ENCODE assay signal across 8 cellular contexts in the genomic region with DNA sequence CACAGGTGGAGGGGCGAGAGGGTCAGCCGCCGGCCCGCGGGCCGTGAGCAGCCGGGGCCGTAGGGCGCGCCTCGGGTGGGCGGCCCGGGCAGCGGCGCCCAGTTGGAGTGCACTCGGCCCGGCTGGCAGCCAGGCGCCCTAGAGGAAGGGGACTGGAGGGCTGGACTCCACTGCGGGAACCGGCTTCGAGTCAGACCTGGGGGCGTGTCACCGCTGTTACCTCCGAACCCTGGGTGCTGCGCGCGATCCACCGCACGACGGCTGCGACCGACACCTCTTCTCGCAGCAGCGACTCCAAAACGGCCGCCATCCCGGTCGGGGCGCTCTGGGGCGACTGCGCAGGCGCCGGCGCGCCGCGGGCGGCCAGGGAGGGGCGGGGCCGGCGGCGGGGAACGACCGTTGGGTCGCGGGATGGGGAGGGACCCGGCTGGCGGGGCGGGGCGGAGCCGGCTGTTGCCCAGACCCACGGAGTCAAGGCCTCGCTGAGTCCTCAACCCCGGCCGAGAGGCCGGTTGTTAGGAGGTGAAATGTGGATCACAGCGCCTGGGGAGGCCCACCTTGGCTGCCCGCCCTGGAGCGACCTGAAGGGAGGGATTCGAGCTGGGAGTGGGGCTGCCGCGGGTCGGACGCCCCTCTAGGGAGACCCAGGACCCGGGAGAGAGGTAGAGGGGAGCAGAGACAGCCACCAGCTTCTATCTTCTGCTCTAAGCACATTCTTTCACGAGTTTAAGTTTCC. TPM values are rescaled to one million over a fixed set of nuclear protein-coding genes. Genes with fewer than 3 reads are reported as not detected.
DNase-seq lines count a peak whose midpoint lies in the region; ATAC-seq and TF ChIP-seq lines count a peak whose summit lies in the region.

A gene with protein sequence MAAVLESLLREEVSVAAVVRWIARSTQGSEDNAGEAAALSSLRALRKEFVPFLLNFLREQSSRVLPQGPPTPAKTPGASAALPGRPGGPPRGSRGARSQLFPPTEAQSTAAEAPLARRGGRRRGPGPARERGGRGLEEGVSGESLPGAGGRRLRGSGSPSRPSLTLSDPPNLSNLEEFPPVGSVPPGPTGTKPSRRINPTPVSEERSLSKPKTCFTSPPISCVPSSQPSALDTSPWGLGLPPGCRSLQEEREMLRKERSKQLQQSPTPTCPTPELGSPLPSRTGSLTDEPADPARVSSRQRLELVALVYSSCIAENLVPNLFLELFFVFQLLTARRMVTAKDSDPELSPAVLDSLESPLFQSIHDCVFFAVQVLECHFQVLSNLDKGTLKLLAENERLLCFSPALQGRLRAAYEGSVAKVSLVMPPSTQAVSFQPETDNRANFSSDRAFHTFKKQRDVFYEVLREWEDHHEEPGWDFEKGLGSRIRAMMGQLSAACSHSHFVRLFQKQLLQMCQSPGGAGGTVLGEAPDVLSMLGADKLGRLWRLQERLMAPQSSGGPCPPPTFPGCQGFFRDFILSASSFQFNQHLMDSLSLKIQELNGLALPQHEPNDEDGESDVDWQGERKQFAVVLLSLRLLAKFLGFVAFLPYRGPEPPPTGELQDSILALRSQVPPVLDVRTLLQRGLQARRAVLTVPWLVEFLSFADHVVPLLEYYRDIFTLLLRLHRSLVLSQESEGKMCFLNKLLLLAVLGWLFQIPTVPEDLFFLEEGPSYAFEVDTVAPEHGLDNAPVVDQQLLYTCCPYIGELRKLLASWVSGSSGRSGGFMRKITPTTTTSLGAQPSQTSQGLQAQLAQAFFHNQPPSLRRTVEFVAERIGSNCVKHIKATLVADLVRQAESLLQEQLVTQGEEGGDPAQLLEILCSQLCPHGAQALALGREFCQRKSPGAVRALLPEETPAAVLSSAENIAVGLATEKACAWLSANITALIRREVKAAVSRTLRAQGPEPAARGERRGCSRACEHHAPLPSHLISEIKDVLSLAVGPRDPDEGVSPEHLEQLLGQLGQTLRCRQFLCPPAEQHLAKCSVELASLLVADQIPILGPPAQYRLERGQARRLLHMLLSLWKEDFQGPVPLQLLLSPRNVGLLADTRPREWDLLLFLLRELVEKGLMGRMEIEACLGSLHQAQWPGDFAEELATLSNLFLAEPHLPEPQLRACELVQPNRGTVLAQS (minus strand): TSS at position 336 of the 736 bp plus-strand sequence. CDS start 26 bp downstream, at position 310.

- peaks cover 31% of the 10 kb centered on the region for H3K36me3 ChIP-seq in DOHH2 (ENCODE audit: control insufficient read depth, low read length)
- no peaks in the 10 kb centered on the region for H3K36me3 ChIP-seq in neural cell (ENCODE audit: insufficient read depth, low read length)

- H4K20me1 ChIP-seq in DOHH2 (ENCODE audit: control insufficient read depth, insufficient read depth, low read depth, low read length) (no peaks in the 10 kb centered on the region), neural cell (ENCODE audit: insufficient read depth) (no peaks in the 10 kb centered on the region)

- H3K9me2 ChIP-seq in DOHH2 (replicated peaks; ENCODE audit: control insufficient read depth, low read length) (no peaks in the 10 kb centered on the region), neural cell (ENCODE audit: insufficient read depth, low read length) (no peaks in the 10 kb centered on the region)

- TF ChIP-seq EP300 in neural cell (conservative IDR thresholded peaks at IDR 0.05; ENCODE audit: poor library complexity, severe bottlenecking): no peak

- H3K4me2 ChIP-seq in DOHH2 (ENCODE audit: low read length): peak within 1 kb of the TSS; percentile 94
- H3K4me2 ChIP-seq in neural cell (ENCODE audit: low read length): peak within 1 kb of the TSS; percentile 71

- peak within 1 kb of the TSS; percentile 96 for H2AFZ ChIP-seq in neural cell (ENCODE audit: low read depth, low read length)

- H3K27ac ChIP-seq in DOHH2 (ENCODE audit: low read depth, low read length): peak within 1 kb of the TSS; percentile 33; the same call in 1 of the 2 replicates
- H3K27ac ChIP-seq in neural cell (ENCODE audit: low read length): peak within 1 kb of the TSS; percentile 76

- no peak for TF ChIP-seq RAD21 in neural cell (conservative IDR thresholded peaks at IDR 0.05)

- peaks cover 22% of the 10 kb centered on the region for H3K36me3 Mint-ChIP-seq in stimulated activated naive CD8-positive, alpha-beta T cell treated with anti-CD3 and anti-CD28 coated beads, Interleukin-15, Interleukin-2, amounts not matched to agents 100 ng/mL and 50 ng/mL, for 24 hours (ENCODE audit: low read depth)

- H3K4me1 Mint-ChIP-seq in stimulated activated naive CD8-positive, alpha-beta T cell treated with anti-CD3 and anti-CD28 coated beads, Interleukin-15, Interleukin-2, amounts not matched to agents 100 ng/mL and 50 ng/mL, for 24 hours (ENCODE audit: low read depth): peaks cover 17% of the 10 kb centered on the region

- H3K4me3 ChIP-seq in DOHH2 (ENCODE audit: low read length) (peak within 1 kb of the TSS; percentile 95), fibroblast of villous mesenchyme (ENCODE audit: low read depth, low read length) (peak within 1 kb of the TSS; percentile 85), neural cell (ENCODE audit: low read length) (peak within 1 kb of the TSS; percentile 80)

- no peaks in the 10 kb centered on the region for H3K27me3 ChIP-seq in DOHH2 (ENCODE audit: control insufficient read depth, low read length)
- H3K27me3 ChIP-seq in neural cell (ENCODE audit: insufficient read depth, low read depth, low read length): no peaks in the 10 kb centered on the region

- H3K4me1 ChIP-seq in DOHH2 (ENCODE audit: control insufficient read depth, low read length): peaks cover 15% of the 10 kb centered on the region

- H3K9me3 ChIP-seq in DOHH2 (ENCODE audit: control insufficient read depth, insufficient read depth, low read length) (no peaks in the 10 kb centered on the region), neural cell (ENCODE audit: low read length) (no peaks in the 10 kb centered on the region)

- peaks cover 14% of the 10 kb centered on the region for H3K79me2 ChIP-seq in DOHH2 (ENCODE audit: control insufficient read depth, low read length)
- H3K79me2 ChIP-seq in neural cell (replicated peaks; ENCODE audit: insufficient read depth, low read length): peaks cover 8% of the 10 kb centered on the region

- H3F3A ChIP-seq in DOHH2 (ENCODE audit: control insufficient read depth, insufficient read depth) (no peaks in the 10 kb centered on the region), neural cell (ENCODE audit: insufficient read depth, low read length, poor library complexity, severe bottlenecking) (no peaks in the 10 kb centered on the region)

- no peaks in the 10 kb centered on the region for H3K27me3 Mint-ChIP-seq in stimulated activated naive CD8-positive, alpha-beta T cell treated with anti-CD3 and anti-CD28 coated beads, Interleukin-15, Interleukin-2, amounts not matched to agents 100 ng/mL and 50 ng/mL, for 24 hours

- H3K4me3 Mint-ChIP-seq in stimulated activated naive CD8-positive, alpha-beta T cell treated with anti-CD3 and anti-CD28 coated beads, Interleukin-15, Interleukin-2, amounts not matched to agents 100 ng/mL and 50 ng/mL, for 24 hours: peak within 1 kb of the TSS; percentile 84

- TF ChIP-seq CTCF in DOHH2 (IDR thresholded peaks at IDR 0.05; ENCODE audit: low read depth, low read length, poor library complexity, severe bottlenecking) (no peak), fibroblast of villous mesenchyme (IDR thresholded peaks at IDR 0.05; ENCODE audit: insufficient read depth, low read depth, low read length) (no peak), neural cell (IDR thresholded peaks at IDR 0.05; ENCODE audit: poor library complexity, severe bottlenecking) (peak; percentile 44)

- no peaks in the 10 kb centered on the region for H3K9me3 Mint-ChIP-seq in stimulated activated naive CD8-positive, alpha-beta T cell treated with anti-CD3 and anti-CD28 coated beads, Interleukin-15, Interleukin-2, amounts not matched to agents 100 ng/mL and 50 ng/mL, for 24 hours

- peak; percentile 78 for ATAC-seq in GM21825 (IDR thresholded peaks at IDR 0.05; ENCODE audit: unreplicated experiment)

- peak within 1 kb of the TSS; percentile 55 for H3K27ac Mint-ChIP-seq in stimulated activated naive CD8-positive, alpha-beta T cell treated with anti-CD3 and anti-CD28 coated beads, Interleukin-15, Interleukin-2, amounts not matched to agents 100 ng/mL and 50 ng/mL, for 24 hours

- DNase-seq in Kasumi-1 (lab: John Stamatoyannopoulos, UW) (peak; percentile 40), SIG-M5 (lab: John Stamatoyannopoulos, UW) (peak; percentile 12), fibroblast of villous mesenchyme (ENCODE audit: low read depth) (peak; percentile 77)
- peak; percentile 98 for DNase-seq in activated effector memory CD4-positive, alpha-beta T cell treated with anti-CD3 and anti-CD28 coated beads, Interleukin-2, amount 50 U/mL, for 16 hours

- H3K9ac ChIP-seq in neural cell (ENCODE audit: low read length): peak within 1 kb of the TSS; percentile 82

TF ChIP-seq in neural cell, 6 proteins besides CTCF, POLR2A, EP300 and RAD21 (continues in another document):
- no peak for TF ChIP-seq EZH2 (IDR thresholded peaks at IDR 0.05; ENCODE audit: borderline replicate concordance, insufficient read depth, low read length, poor library complexity, severe bottlenecking)
- TF ChIP-seq, protein P1, sequence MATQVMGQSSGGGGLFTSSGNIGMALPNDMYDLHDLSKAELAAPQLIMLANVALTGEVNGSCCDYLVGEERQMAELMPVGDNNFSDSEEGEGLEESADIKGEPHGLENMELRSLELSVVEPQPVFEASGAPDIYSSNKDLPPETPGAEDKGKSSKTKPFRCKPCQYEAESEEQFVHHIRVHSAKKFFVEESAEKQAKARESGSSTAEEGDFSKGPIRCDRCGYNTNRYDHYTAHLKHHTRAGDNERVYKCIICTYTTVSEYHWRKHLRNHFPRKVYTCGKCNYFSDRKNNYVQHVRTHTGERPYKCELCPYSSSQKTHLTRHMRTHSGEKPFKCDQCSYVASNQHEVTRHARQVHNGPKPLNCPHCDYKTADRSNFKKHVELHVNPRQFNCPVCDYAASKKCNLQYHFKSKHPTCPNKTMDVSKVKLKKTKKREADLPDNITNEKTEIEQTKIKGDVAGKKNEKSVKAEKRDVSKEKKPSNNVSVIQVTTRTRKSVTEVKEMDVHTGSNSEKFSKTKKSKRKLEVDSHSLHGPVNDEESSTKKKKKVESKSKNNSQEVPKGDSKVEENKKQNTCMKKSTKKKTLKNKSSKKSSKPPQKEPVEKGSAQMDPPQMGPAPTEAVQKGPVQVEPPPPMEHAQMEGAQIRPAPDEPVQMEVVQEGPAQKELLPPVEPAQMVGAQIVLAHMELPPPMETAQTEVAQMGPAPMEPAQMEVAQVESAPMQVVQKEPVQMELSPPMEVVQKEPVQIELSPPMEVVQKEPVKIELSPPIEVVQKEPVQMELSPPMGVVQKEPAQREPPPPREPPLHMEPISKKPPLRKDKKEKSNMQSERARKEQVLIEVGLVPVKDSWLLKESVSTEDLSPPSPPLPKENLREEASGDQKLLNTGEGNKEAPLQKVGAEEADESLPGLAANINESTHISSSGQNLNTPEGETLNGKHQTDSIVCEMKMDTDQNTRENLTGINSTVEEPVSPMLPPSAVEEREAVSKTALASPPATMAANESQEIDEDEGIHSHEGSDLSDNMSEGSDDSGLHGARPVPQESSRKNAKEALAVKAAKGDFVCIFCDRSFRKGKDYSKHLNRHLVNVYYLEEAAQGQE (IDR thresholded peaks at IDR 0.05; ENCODE audit: borderline replicate concordance): no peak
- TF ChIP-seq TAF1 (IDR thresholded peaks at IDR 0.05; ENCODE audit: low read depth): no peak

RNA-seq across cellular contexts. Expression of the gene that starts here (rescaled TPM):
- 6.8 and 15.1 TPM in 2 replicates for total RNA-seq in fibroblast of villous mesenchyme
- polyA plus RNA-seq in neural cell: 14.4 and 16.8 TPM in 2 replicates
- 11.0 and 11.7 TPM in 2 replicates for polyA minus RNA-seq in neural cell

Comparison
In these comparisons a context has a peak if more than half of its experiments do, and no peak if none do; other contexts are left out.
1. Peak in every context shown above with its lines: DNase-seq, ATAC-seq, H3K4me3 ChIP-seq and H3K27ac ChIP-seq.
2. DNase-seq: peak in every context shown above with its lines; median percentile 98 in activated effector memory CD4-positive, alpha-beta T cell treated with anti-CD3 and anti-CD28 coated beads, Interleukin-2, amount 50 U/mL, for 16 hours; 77 in fibroblast of villous mesenchyme; 40 in Kasumi-1; 12 in SIG-M5.